Comparison of ENCODE assay signal across 23 cellular contexts in the genomic region with DNA sequence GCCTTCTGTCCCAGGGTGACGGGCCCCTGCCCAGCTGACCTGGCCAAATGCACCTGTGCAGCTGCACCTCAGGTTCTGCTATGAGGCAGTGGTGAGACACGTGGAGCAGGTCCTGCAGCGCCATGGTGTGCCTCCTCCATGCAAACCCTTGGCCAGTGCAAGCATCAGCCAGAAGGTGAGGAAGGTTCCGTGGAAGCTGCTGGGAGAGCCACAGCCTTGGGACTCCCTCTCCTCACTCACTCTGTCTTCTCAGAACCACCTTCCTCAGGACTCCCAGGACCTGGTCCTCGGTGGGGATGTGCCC. TPM values are rescaled to one million over a fixed set of nuclear protein-coding genes. Genes with fewer than 3 reads are reported as not detected.
A peak's percentile ranks its signal among the peaks of the same experiment; 100 is the strongest.
DNase-seq lines count a peak whose midpoint lies in the region; ATAC-seq, FAIRE-seq and TF ChIP-seq lines count a peak whose summit lies in the region.
"Had no signal": no experiment of that assay in that cellular context is flagged by ENCODE, and none has a peak within 500 bp of the region (broad histone marks: within the 10 kb centered on the region; RNA-seq: fewer than 3 reads in every experiment).

No MANE protein-coding gene starts in this region.

- intact Hi-C loops in uterus (cut with DNase I; ENCODE audit: low total_unique reads) = no loop called here

- no peaks in the 10 kb centered on the region for H3K4me1 Mint-ChIP-seq in central memory CD8-positive, alpha-beta T cell

- H2AFZ ChIP-seq in osteoblast (ENCODE audit: low read length) = no peak overlapping the region
- H2AFZ ChIP-seq: GM23248 had no signal

- no peak for FAIRE-seq in GM12891 (lab: Jason Lieb, UNC)
- FAIRE-seq: A204.1, D721Med had no signal

- H3K36me3 ChIP-seq in osteoblast (ENCODE audit: insufficient read depth, low read length) (peaks cover 50% of the 10 kb centered on the region), uterus (no peaks in the 10 kb centered on the region)

- TF ChIP-seq CTCF in NB4 (IDR thresholded peaks at IDR 0.05; ENCODE audit: low read depth, low read length) = no peak
- no peak for TF ChIP-seq CTCF in osteoblast (IDR thresholded peaks at IDR 0.05; ENCODE audit: extremely low read depth, low read depth, low read length)
- no peak for TF ChIP-seq CTCF in uterus (IDR thresholded peaks at IDR 0.05)

- TF ChIP-seq POLR2A in GM12891 (IDR thresholded peaks at IDR 0.05; ENCODE audit: low read depth, low read length) (0 out of 2 replicates have a peak, but pooled peaks have one; percentile 14), NB4 (IDR thresholded peaks at IDR 0.05; ENCODE audit: extremely low read depth, insufficient read length) (peak; percentile 6), uterus (IDR thresholded peaks at IDR 0.05) (no peak)

- no peak overlapping the region for H3K4me2 ChIP-seq in osteoblast (ENCODE audit: insufficient read depth, low read length)

- peaks cover 27% of the 10 kb centered on the region for H3K36me3 Mint-ChIP-seq in central memory CD8-positive, alpha-beta T cell (ENCODE audit: insufficient read depth)

- H3K4me3 ChIP-seq in NB4 (ENCODE audit: low read depth, low read length) (no peak overlapping the region), osteoblast (ENCODE audit: insufficient read depth, low read length) (no peak overlapping the region), uterus (no peak overlapping the region)
- H3K4me3 ChIP-seq: BLaER1, GM23248 had no signal

- H3K4me1 ChIP-seq in osteoblast (ENCODE audit: insufficient read depth, low read length) (no peaks in the 10 kb centered on the region), uterus (no peaks in the 10 kb centered on the region)

- no peaks in the 10 kb centered on the region for H3K79me2 ChIP-seq in osteoblast (ENCODE audit: insufficient read depth, low read length)

- H3K9me3 Mint-ChIP-seq in central memory CD8-positive, alpha-beta T cell = no peaks in the 10 kb centered on the region
- H3K9me3 Mint-ChIP-seq: CD4-positive, CD25-positive, alpha-beta regulatory T cell had no signal

- no peak overlapping the region for H3K27ac ChIP-seq in osteoblast (ENCODE audit: low read depth, low read length)
- H3K27ac ChIP-seq in uterus = no peak overlapping the region
- H3K27ac ChIP-seq: BLaER1, GM23248 had no signal

- H3K27ac Mint-ChIP-seq in central memory CD8-positive, alpha-beta T cell (ENCODE audit: low read depth) = peak overlapping the region; percentile 76

- H3K4me3 Mint-ChIP-seq in central memory CD8-positive, alpha-beta T cell = no peak overlapping the region

- no peak for ATAC-seq in central memory CD8-positive, alpha-beta T cell (replicated peaks; ENCODE audit: extremely low read depth, poor library complexity, severe bottlenecking)
- ATAC-seq: HCT116, PC-3 had no signal

- H3K9me3 ChIP-seq in osteoblast (ENCODE audit: low read depth, low read length) = no peaks in the 10 kb centered on the region
- H3K9me3 ChIP-seq in uterus = no peaks in the 10 kb centered on the region
- H3K9me3 ChIP-seq: BLaER1 had no signal

- DNase-seq in GM12891 (ENCODE audit: insufficient read length, low spot score) (no peak), NB4 (ENCODE audit: low read depth) (no peak), osteoblast (ENCODE audit: insufficient read length, low spot score, missing footprints) (peak; percentile 82), SHP77 treated with DMSO at 0.1 percent for 48 hours (lab: John Stamatoyannopoulos, UW) (no peak), uterus (no peak), OCI-M2 (lab: John Stamatoyannopoulos, UW; ENCODE audit: unreplicated experiment) (no peak), NCI-H1436 (lab: John Stamatoyannopoulos, UW) (no peak)
- no peak for DNase-seq in central memory CD8-positive, alpha-beta T cell (ENCODE audit: low spot score in 2 of 2)
- DNase-seq: CD4-positive, CD25-positive, alpha-beta regulatory T cell; GM23248; Kasumi-1; NCI-H1105; NCI-H146; NCI-H1930; NCI-H2107; NCI-H524; NCI-H774; PC-3; SHP77 had no signal

- H3K27me3 ChIP-seq in osteoblast (ENCODE audit: insufficient read depth, low read length) (no peaks in the 10 kb centered on the region), uterus (no peaks in the 10 kb centered on the region)
- H3K27me3 ChIP-seq: BLaER1 had no signal

- no peaks in the 10 kb centered on the region for H3K27me3 Mint-ChIP-seq in central memory CD8-positive, alpha-beta T cell
- H3K27me3 Mint-ChIP-seq: CD4-positive, CD25-positive, alpha-beta regulatory T cell had no signal

- H4K20me1 ChIP-seq in osteoblast (ENCODE audit: insufficient read depth, low read length) = peaks cover 7% of the 10 kb centered on the region

TF ChIP-seq in GM12891, 5 proteins besides CTCF, POLR2A, EP300 and RAD21:
- TF ChIP-seq POLR2AphosphoS5 (IDR thresholded peaks at IDR 0.05; ENCODE audit: low read depth, low read length) (0 out of 2 replicates have a peak, but pooled peaks have one; percentile 1), PAX5 (IDR thresholded peaks at IDR 0.05; ENCODE audit: insufficient read depth, low read length, severe bottlenecking) (no peak), TAF1 (IDR thresholded peaks at IDR 0.05; ENCODE audit: low read depth, low read length) (no peak), POU2F2 (IDR thresholded peaks at IDR 0.05; ENCODE audit: low read depth, low read length) (no peak), SPI1 (IDR thresholded peaks at IDR 0.05; ENCODE audit: low read depth, low read length) (no peak)

RNA-seq across cellular contexts. Expression of gene PTPN23, which starts 31.6 kb away (rescaled TPM):
- polyA plus RNA-seq in GM12891 (2012; ENCODE audit: low read depth, missing spikeins) = 12.6 TPM
- total RNA-seq in osteoblast (22.4 and 30.0 TPM in 2 replicates), uterus (10 to 100 TPM in 2 of 4 donors, 1 to 10 TPM in 2; 5.1 to 51.6 (median 16.2) TPM)

Comparison
In these comparisons a context has a peak if more than half of its experiments do, and no peak if none do; other contexts are left out.
1. POLR2A ChIP-seq: peak in GM12891 (single experiment) and NB4 (single experiment); none in uterus (0 of 2).